ENCODE assay signal across 15 cellular contexts in the genomic region with DNA sequence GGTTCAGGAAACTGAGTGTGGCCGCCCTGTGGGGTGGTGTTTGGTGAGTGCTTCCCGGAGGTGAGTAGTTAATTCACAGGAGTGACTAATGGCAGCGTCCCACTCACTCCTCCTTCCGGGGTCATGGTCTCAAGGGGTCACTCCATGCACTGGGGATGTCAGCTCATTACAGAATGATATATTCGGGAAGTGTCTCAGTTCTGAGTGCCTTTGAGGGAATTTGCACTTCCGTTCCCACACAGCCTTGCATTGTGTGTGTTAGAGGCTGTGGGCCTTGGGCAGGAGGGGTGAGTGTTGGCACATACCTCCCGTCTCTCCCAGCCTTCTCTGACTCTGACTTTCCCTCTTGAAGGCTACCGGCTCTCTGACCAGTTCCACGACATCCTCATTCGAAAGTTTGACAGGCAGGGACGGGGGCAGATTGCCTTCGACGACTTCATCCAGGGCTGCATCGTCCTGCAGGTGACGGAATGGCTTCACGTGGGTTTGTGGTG. TPM values are rescaled to one million over a fixed set of nuclear protein-coding genes. Genes with fewer than 3 reads are reported as not detected.
DNase-seq lines count a peak whose midpoint lies in the region; ATAC-seq, FAIRE-seq and TF ChIP-seq lines count a peak whose summit lies in the region.
"Had no signal": no experiment of that assay in that cellular context is flagged by ENCODE, and none has a peak within 500 bp of the region (broad histone marks: within the 10 kb centered on the region; RNA-seq: fewer than 3 reads in every experiment).

No MANE protein-coding gene starts in this region.

- no peaks in the 10 kb centered on the region for H3K27me3 Mint-ChIP-seq in activated CD8-positive, alpha-beta T cell treated with anti-CD3 and anti-CD28 coated beads, Interleukin-2, amount 10 ng/mL, durations not matched to agents 7 days and 5 days (ENCODE audit: low read depth)
- H3K27me3 Mint-ChIP-seq: activated CD4-positive, alpha-beta memory T cell treated with anti-CD3 and anti-CD28 coated beads, Interleukin-2, amount 10 ng/mL, durations not matched to agents 7 days and 5 days; stimulated activated naive CD8-positive, alpha-beta T cell treated with anti-CD3 and anti-CD28 coated beads, Interleukin-15, Interleukin-2, amounts not matched to agents 100 ng/mL and 50 ng/mL, for 24 hours had no signal

- CTCF ChIA-PET in activated CD8-positive, alpha-beta T cell treated with anti-CD3 and anti-CD28 coated beads, Interleukin-2, amount 10 ng/mL, durations not matched to agents 7 days and 5 days (lab: Charles Lee): interaction anchor here (1.0 to 1.3 kb wide), 2 partner anchors 10 to 115 kb away, joined by 3 to 4 read pairs; a partner anchor contains a TSS

- POLR2A ChIA-PET in activated CD8-positive, alpha-beta T cell treated with anti-CD3 and anti-CD28 coated beads, Interleukin-2, amount 10 ng/mL, durations not matched to agents 7 days and 5 days (lab: Charles Lee): no interaction called here

- H3K36me3 ChIP-seq in H7 (replicated peaks; ENCODE audit: control insufficient read depth, insufficient read depth, low read length): peaks cover 8% of the 10 kb centered on the region; the same call in 1 of the 2 replicates
- no peaks in the 10 kb centered on the region for H3K36me3 ChIP-seq in testis (ENCODE audit: low read depth, missing control alignments)

- H3K9me3 Mint-ChIP-seq in activated CD8-positive, alpha-beta T cell treated with anti-CD3 and anti-CD28 coated beads, Interleukin-2, amount 10 ng/mL, durations not matched to agents 7 days and 5 days (ENCODE audit: insufficient read depth): no peaks in the 10 kb centered on the region
- H3K9me3 Mint-ChIP-seq: activated CD4-positive, alpha-beta memory T cell treated with anti-CD3 and anti-CD28 coated beads, Interleukin-2, amount 10 ng/mL, durations not matched to agents 7 days and 5 days; activated T-helper 2 cell treated with anti-CD3 and anti-CD28 coated beads, Interferon-gamma antibody, Interleukin-2, Interleukin-4, amounts not matched to agents 10 μg/mL and 5 μg/mL and 100 μg/mL, durations not matched to agents 14 hours and 24 hours and 36 hours; stimulated activated naive CD8-positive, alpha-beta T cell treated with anti-CD3 and anti-CD28 coated beads, Interleukin-15, Interleukin-2, amounts not matched to agents 100 ng/mL and 50 ng/mL, for 24 hours had no signal

- H3K36me3 Mint-ChIP-seq in activated CD8-positive, alpha-beta T cell treated with anti-CD3 and anti-CD28 coated beads, Interleukin-2, amount 10 ng/mL, durations not matched to agents 7 days and 5 days (ENCODE audit: low read depth): peaks cover 25% of the 10 kb centered on the region

- ATAC-seq in activated CD8-positive, alpha-beta T cell treated with anti-CD3 and anti-CD28 coated beads, Interleukin-2, amount 10 ng/mL, durations not matched to agents 7 days and 5 days: no peak
- no peak for ATAC-seq in HG02870 (IDR thresholded peaks at IDR 0.05; ENCODE audit: unreplicated experiment)

- WGBS in testis, 2 donors: 73 to 82% methylated on average over 15 to 16 of the region's 16 CpGs

- H3K27me3 ChIP-seq in H7 (ENCODE audit: control insufficient read depth, insufficient read depth, low read length): no peaks in the 10 kb centered on the region
- no peaks in the 10 kb centered on the region for H3K27me3 ChIP-seq in testis
- H3K27me3 ChIP-seq: ascending aorta, vagina had no signal

- H3K27ac ChIP-seq in testis: no peak overlapping the region
- H3K27ac ChIP-seq: ascending aorta, C4-2B, KMS-11, vagina had no signal

- TF ChIP-seq CTCF in testis (IDR thresholded peaks at IDR 0.05): no peak

- no peak overlapping the region for H3K4me3 Mint-ChIP-seq in activated CD8-positive, alpha-beta T cell treated with anti-CD3 and anti-CD28 coated beads, Interleukin-2, amount 10 ng/mL, durations not matched to agents 7 days and 5 days
- H3K4me3 Mint-ChIP-seq: activated CD4-positive, alpha-beta memory T cell treated with anti-CD3 and anti-CD28 coated beads, Interleukin-2, amount 10 ng/mL, durations not matched to agents 7 days and 5 days; stimulated activated naive CD8-positive, alpha-beta T cell treated with anti-CD3 and anti-CD28 coated beads, Interleukin-15, Interleukin-2, amounts not matched to agents 100 ng/mL and 50 ng/mL, for 24 hours had no signal

- peak overlapping the region; percentile 44 for H3K27ac Mint-ChIP-seq in activated CD8-positive, alpha-beta T cell treated with anti-CD3 and anti-CD28 coated beads, Interleukin-2, amount 10 ng/mL, durations not matched to agents 7 days and 5 days
- H3K27ac Mint-ChIP-seq: activated CD4-positive, alpha-beta memory T cell treated with anti-CD3 and anti-CD28 coated beads, Interleukin-2, amount 10 ng/mL, durations not matched to agents 7 days and 5 days; activated T-helper 2 cell treated with anti-CD3 and anti-CD28 coated beads, Interferon-gamma antibody, Interleukin-2, Interleukin-4, amounts not matched to agents 10 μg/mL and 5 μg/mL and 100 μg/mL, durations not matched to agents 14 hours and 24 hours and 36 hours; stimulated activated naive CD8-positive, alpha-beta T cell treated with anti-CD3 and anti-CD28 coated beads, Interleukin-15, Interleukin-2, amounts not matched to agents 100 ng/mL and 50 ng/mL, for 24 hours had no signal

- H3K9me3 ChIP-seq in testis: no peaks in the 10 kb centered on the region
- H3K9me3 ChIP-seq: ascending aorta, vagina had no signal

- FAIRE-seq in GM12892 (lab: Jason Lieb, UNC): no peak

- peaks cover 2% of the 10 kb centered on the region for H3K4me1 Mint-ChIP-seq in activated CD8-positive, alpha-beta T cell treated with anti-CD3 and anti-CD28 coated beads, Interleukin-2, amount 10 ng/mL, durations not matched to agents 7 days and 5 days (ENCODE audit: low read depth)
- H3K4me1 Mint-ChIP-seq: activated CD4-positive, alpha-beta memory T cell treated with anti-CD3 and anti-CD28 coated beads, Interleukin-2, amount 10 ng/mL, durations not matched to agents 7 days and 5 days had no signal

- peaks cover 8% of the 10 kb centered on the region for H3K4me1 ChIP-seq in testis
- H3K4me1 ChIP-seq: ascending aorta, vagina had no signal

- DNase-seq in H7: peak; percentile 37
- DNase-seq in activated CD8-positive, alpha-beta T cell treated with anti-CD3 and anti-CD28 coated beads, Interleukin-2, amount 10 ng/mL, durations not matched to agents 7 days and 5 days: no peak
- peak; percentile 90 for DNase-seq in foreskin melanocyte
- peak; percentile 57 for DNase-seq in renal cortical epithelial cell (ENCODE audit: low read depth)
- no peak for DNase-seq in GM12892 (ENCODE audit: insufficient read length)
- no peak for DNase-seq in testis
- DNase-seq: activated CD4-positive, alpha-beta memory T cell treated with anti-CD3 and anti-CD28 coated beads, Interleukin-2, amount 10 ng/mL, durations not matched to agents 7 days and 5 days; effector CD4-positive, alpha-beta T cell had no signal

- TF ChIP-seq POLR2A in GM12892 (IDR thresholded peaks at IDR 0.05; ENCODE audit: low read depth, low read length): no peak
- no peak for TF ChIP-seq POLR2A in testis (IDR thresholded peaks at IDR 0.05)

- H3K4me3 ChIP-seq in H7 (ENCODE audit: insufficient read depth, low read depth, low read length) (no peak overlapping the region), testis (no peak overlapping the region)
- H3K4me3 ChIP-seq: ascending aorta, vagina had no signal

- intact Hi-C loops in testis (cut with DNase I; ENCODE audit: low total_unique reads): no loop called here

RNA-seq across cellular contexts. Expression of a gene that starts 10.5 kb away (rescaled TPM):
- 0.74 and 1.4 TPM in 2 replicates for total RNA-seq in H7 (2014; rRNA removed; shearing (Covaris generic))
- 10 to 100 TPM; 56.1 to 57.2 TPM for total RNA-seq in activated CD8-positive, alpha-beta T cell treated with anti-CD3 and anti-CD28 coated beads, Interleukin-2, amount 10 ng/mL, durations not matched to agents 7 days and 5 days
- total RNA-seq in renal cortical epithelial cell (0.17 and 2.4 TPM in 2 replicates), testis (10 to 100 TPM; 36.9 to 43.4 TPM)
- 21.0 TPM for polyA plus RNA-seq in GM12892 (2012; ENCODE audit: missing spikeins)
- 68.5 TPM for polyA plus RNA-seq in testis (ENCODE audit: insufficient read depth, low read depth, low replicate concordance)
- total RNA-seq: ascending aorta had no signal

RNA-seq across cellular contexts. Expression of a gene that starts 39.5 kb away (rescaled TPM):
- 87.1 and 116 TPM in 2 replicates for total RNA-seq in H7 (2014; rRNA removed; shearing (Covaris generic))
- total RNA-seq in activated CD8-positive, alpha-beta T cell treated with anti-CD3 and anti-CD28 coated beads, Interleukin-2, amount 10 ng/mL, durations not matched to agents 7 days and 5 days: 100 to 1,000 TPM in 1 of 2 experiments, 10 to 100 TPM in 1; 96.1 to 101 TPM
- total RNA-seq in renal cortical epithelial cell (136 and 141 TPM in 2 replicates), testis (100 to 1,000 TPM; 100 to 123 TPM)
- 124 TPM for polyA plus RNA-seq in GM12892 (2012; ENCODE audit: missing spikeins)
- 102 TPM for polyA plus RNA-seq in testis (ENCODE audit: insufficient read depth, low read depth, low replicate concordance)

Comparison
In these comparisons a context has a peak if more than half of its experiments do, and no peak if none do; other contexts are left out.
1. DNase-seq: peak in H7 (single experiment), foreskin melanocyte (single experiment) and renal cortical epithelial cell (single experiment); none in activated CD8-positive, alpha-beta T cell treated with anti-CD3 and anti-CD28 coated beads, Interleukin-2, amount 10 ng/mL, durations not matched to agents 7 days and 5 days (single experiment), GM12892 (single experiment) and testis (single experiment).
2. RNA of a gene that starts 10.5 kb away (total RNA-seq): 56.1 to 57.2 TPM in activated CD8-positive, alpha-beta T cell treated with anti-CD3 and anti-CD28 coated beads, Interleukin-2, amount 10 ng/mL, durations not matched to agents 7 days and 5 days and 36.9 to 43.4 TPM in testis; 0.17 to 2.4 TPM in renal cortical epithelial cell and 0.74 to 1.4 TPM in H7; every median in the first group is over 10 times any median in the second.